10 cellular contexts compared by ENCODE assay signal in the genomic region with DNA sequence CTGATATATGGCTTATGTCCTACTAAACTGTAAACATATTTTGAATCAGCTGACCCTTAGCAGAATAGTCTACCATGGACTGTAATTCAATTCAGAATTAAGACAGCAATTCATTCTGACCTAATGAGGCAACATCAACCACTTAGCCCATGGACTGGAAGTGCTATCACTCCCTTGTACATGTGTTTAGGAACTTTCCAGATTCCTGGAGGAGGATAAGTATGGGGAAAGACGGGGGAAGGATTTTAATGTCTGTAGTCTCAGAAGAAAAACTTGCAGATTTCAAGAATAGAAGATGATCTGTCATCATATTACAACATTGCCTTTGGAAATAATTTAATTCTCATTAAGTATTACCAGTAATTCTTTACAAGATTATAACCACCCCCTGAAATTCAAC. TPM values are rescaled to one million over a fixed set of nuclear protein-coding genes. Genes with fewer than 3 reads are reported as not detected.
"Had no signal": no experiment of that assay in that cellular context is flagged by ENCODE, and none has a peak within 500 bp of the region (broad histone marks: within the 10 kb centered on the region; RNA-seq: fewer than 3 reads in every experiment).

No MANE protein-coding gene starts in this region.

- FAIRE-seq: H1, HepG2 had no signal

- H3K4me1 ChIP-seq: HAP-1 had no signal

- H3K4me2 ChIP-seq: GM23338 had no signal

- H3K9me3 ChIP-seq: HAP-1 had no signal

- DNase-seq: H7, HFFc6, KBM-7 had no signal

- ATAC-seq: GM23338, HCT116, HepG2 had no signal

- H3K27ac ChIP-seq: HL-60 had no signal

- H3K4me3 ChIP-seq: GM23338, HAP-1 had no signal

- H2AFZ ChIP-seq: GM23338 had no signal

- H3K36me3 ChIP-seq: HAP-1 had no signal

RNA-seq across cellular contexts. Expression of a gene that starts 56.3 kb away (rescaled TPM):
- total RNA-seq: H1, H7, HepG2 had no signal
- polyA plus RNA-seq: GM23338, HepG2, IgD-negative memory B cell had no signal
